In the genomic region with DNA sequence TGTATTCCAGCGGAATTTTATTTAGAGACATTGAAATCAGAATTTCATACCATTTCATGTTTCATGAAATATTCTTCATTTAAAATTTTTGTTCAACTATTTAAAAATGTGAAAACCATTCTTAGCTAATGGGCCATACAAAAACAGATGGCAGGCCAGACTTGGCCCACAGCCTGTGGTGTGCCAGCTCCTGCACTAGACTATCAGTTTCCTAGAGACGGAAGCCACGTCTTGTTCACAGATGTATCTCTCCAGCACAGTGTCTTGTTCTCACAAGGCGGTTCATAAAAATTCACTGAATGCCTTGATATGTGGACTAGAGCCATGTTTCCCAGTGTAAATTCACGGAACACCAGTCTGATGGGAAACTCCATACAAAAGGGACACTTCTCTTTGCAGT, we compare ENCODE assay signal across 18 cellular contexts.
DNase-seq lines count a peak whose midpoint lies in the region; ATAC-seq lines count a peak whose summit lies in the region.
"Had no signal": no experiment of that assay in that cellular context is flagged by ENCODE, and none has a peak within 500 bp of the region (broad histone marks: within the 10 kb centered on the region; RNA-seq: fewer than 3 reads in every experiment).

No MANE protein-coding gene starts in this region.

- ATAC-seq in aorta (ENCODE audit: low FRiP score) (no peak), HG02981 (IDR thresholded peaks at IDR 0.05; ENCODE audit: unreplicated experiment) (no peak)

- DNase-seq in NCI-H2171 treated with DMSO at 0.1 percent for 48 hours (lab: John Stamatoyannopoulos, UW) (peak; percentile 60), NCI-H2171 (lab: John Stamatoyannopoulos, UW) (no peak), cerebellum (ENCODE audit: low spot score) (peak; percentile 13), myocyte (ENCODE audit: low read depth) (peak; percentile 61), aorta (no peak), NCI-H1092 (lab: John Stamatoyannopoulos, UW) (no peak)
- DNase-seq in activated naive CD4-positive, alpha-beta T cell treated with anti-CD3 and anti-CD28 coated beads, Interleukin-2, amount 10 ng/mL, durations not matched to agents 7 days and 5 days: no peak
- DNase-seq: 8988T, C1 segment of cervical spinal cord, GM23248, MG63, NCI-H1105, NCI-H187, NCI-H510A treated with DMSO at 0.1 percent for 48 hours, RPMI8226, SJCRH30 had no signal

- H3K9me3 Mint-ChIP-seq in activated naive CD4-positive, alpha-beta T cell treated with anti-CD3 and anti-CD28 coated beads, Interleukin-2, amount 10 ng/mL, durations not matched to agents 7 days and 5 days: no peaks in the 10 kb centered on the region

- H3K27ac Mint-ChIP-seq in activated naive CD4-positive, alpha-beta T cell treated with anti-CD3 and anti-CD28 coated beads, Interleukin-2, amount 10 ng/mL, durations not matched to agents 7 days and 5 days: no peak overlapping the region

- H3K36me3 ChIP-seq in aorta (ENCODE audit: control insufficient read depth in 1 of 2, insufficient read depth in 2 of 2, low read length in 1 of 2): no peaks in the 10 kb centered on the region
- H3K36me3 ChIP-seq: SJCRH30 had no signal

- H3K27ac ChIP-seq in aorta (ENCODE audit: low read depth in 1 of 2, low read length in 2 of 2): peak overlapping the region; percentile 70 to 72
- H3K27ac ChIP-seq: GM23248, KMS-11, SJCRH30 had no signal

- no peak overlapping the region for H3K4me3 ChIP-seq in aorta (ENCODE audit: low read length in 2 of 2)
- H3K4me3 ChIP-seq: GM23248, MG63, SJCRH30 had no signal

- CTCF ChIA-PET in activated naive CD4-positive, alpha-beta T cell treated with anti-CD3 and anti-CD28 coated beads, Interleukin-2, amount 10 ng/mL, durations not matched to agents 7 days and 5 days (lab: Charles Lee): no interaction called here

- H3K4me1 Mint-ChIP-seq in activated naive CD4-positive, alpha-beta T cell treated with anti-CD3 and anti-CD28 coated beads, Interleukin-2, amount 10 ng/mL, durations not matched to agents 7 days and 5 days: no peaks in the 10 kb centered on the region

- WGBS in aorta, 2 donors: 44 to 67% methylated on average over 5 of the region's 5 CpGs

- H3K4me3 Mint-ChIP-seq in activated naive CD4-positive, alpha-beta T cell treated with anti-CD3 and anti-CD28 coated beads, Interleukin-2, amount 10 ng/mL, durations not matched to agents 7 days and 5 days: no peak overlapping the region

- no peaks in the 10 kb centered on the region for H3K9me3 ChIP-seq in aorta (ENCODE audit: control insufficient read depth, low read length)
- H3K9me3 ChIP-seq: MG63, SJCRH30 had no signal

- no peaks in the 10 kb centered on the region for H3K27me3 Mint-ChIP-seq in activated naive CD4-positive, alpha-beta T cell treated with anti-CD3 and anti-CD28 coated beads, Interleukin-2, amount 10 ng/mL, durations not matched to agents 7 days and 5 days

- intact Hi-C loops in aorta (cut with DNase I): loop anchor here in 1 of 2 donors (5.0 to 10.0 kb wide), 2 partner anchors 171 to 213 kb away; a partner anchor contains a TSS

- no peaks in the 10 kb centered on the region for H3K36me3 Mint-ChIP-seq in activated naive CD4-positive, alpha-beta T cell treated with anti-CD3 and anti-CD28 coated beads, Interleukin-2, amount 10 ng/mL, durations not matched to agents 7 days and 5 days

- H3K27me3 ChIP-seq in aorta (ENCODE audit: control insufficient read depth in 1 of 2, insufficient read depth in 2 of 2, low read length in 1 of 2): no peaks in the 10 kb centered on the region
- H3K27me3 ChIP-seq: MG63, SJCRH30 had no signal

- H3K4me1 ChIP-seq in aorta (ENCODE audit: control insufficient read depth in 1 of 2, insufficient read depth in 2 of 2, low read length in 2 of 2): peaks cover 17 to 33% of the 10 kb centered on the region in 2 donors

Comparison
In these comparisons a context has a peak if more than half of its experiments do, and no peak if none do; other contexts are left out.
1. DNase-seq: peak in NCI-H2171 treated with DMSO at 0.1 percent for 48 hours (single experiment), cerebellum (single experiment) and myocyte (single experiment); none in NCI-H2171 (single experiment), aorta (0 of 2), activated naive CD4-positive, alpha-beta T cell treated with anti-CD3 and anti-CD28 coated beads, Interleukin-2, amount 10 ng/mL, durations not matched to agents 7 days and 5 days (single experiment) and NCI-H1092 (single experiment).